ENCODE assay signal across 8 cellular contexts in genomic region chr15:20244792-20245191, GRCh38.
DNase-seq lines count a peak whose midpoint lies in the region; ATAC-seq and TF ChIP-seq lines count a peak whose summit lies in the region.
"Not testable (repeated sequence)": the region's sequence is repeated elsewhere in the genome, so short reads cannot be mapped to it uniquely, and the experiment has no call there.

No MANE protein-coding gene starts in this region.

- H3K27ac Mint-ChIP-seq in neural progenitor cell; stimulated activated effector memory CD8-positive, alpha-beta T cell treated with anti-CD3 and anti-CD28 coated beads, Interleukin-12 subunit alpha, Interleukin-12 subunit beta, amount 100 ng/mL, for 72 hours: not testable (repeated sequence)

- H3K79me2 ChIP-seq in neural progenitor cell (ENCODE audit: low read depth), result not testable (repeated sequence)

- H3K9me3 ChIP-seq in RWPE2 (ENCODE audit: severe bottlenecking); upper lobe of right lung: not testable (repeated sequence)
- H3K9me3 ChIP-seq in neural progenitor cell (ENCODE audit: low read depth), result peaks cover 65% of the 10 kb centered on the region

- H2AFZ ChIP-seq in neural progenitor cell (replicated peaks), result not testable (repeated sequence)

- H3K4me3 Mint-ChIP-seq in neural progenitor cell, result peak overlapping the region; percentile 27
- H3K4me3 Mint-ChIP-seq in stimulated activated effector memory CD8-positive, alpha-beta T cell treated with anti-CD3 and anti-CD28 coated beads, Interleukin-12 subunit alpha, Interleukin-12 subunit beta, amount 100 ng/mL, for 72 hours, result not testable (repeated sequence)

- peaks cover 16% of the 10 kb centered on the region for H3K27me3 Mint-ChIP-seq in neural progenitor cell (ENCODE audit: insufficient read depth, low read depth)

- intact Hi-C loops in Right ventricle myocardium superior (cut with DNase I); upper lobe of right lung (cut with DNase I): not testable (repeated sequence)

- H3K27ac ChIP-seq in RWPE2 (ENCODE audit: poor library complexity, severe bottlenecking); neural progenitor cell; upper lobe of right lung: not testable (repeated sequence)

- not testable (repeated sequence) for H3K36me3 ChIP-seq in RWPE2 (ENCODE audit: low read depth); neural progenitor cell; upper lobe of right lung

- in situ Hi-C loops in GM13976 (cut with MboI; ENCODE audit: low sequenced_read_pairs, unreplicated experiment), result not testable (repeated sequence)

- not testable (repeated sequence) for H3K36me3 Mint-ChIP-seq in neural progenitor cell; stimulated activated effector memory CD8-positive, alpha-beta T cell treated with anti-CD3 and anti-CD28 coated beads, Interleukin-12 subunit alpha, Interleukin-12 subunit beta, amount 100 ng/mL, for 72 hours

- not testable (repeated sequence) for TF ChIP-seq CTCF in GM13976 (IDR thresholded peaks at IDR 0.05; ENCODE audit: borderline replicate concordance, control extremely low read depth, extremely low read depth, insufficient read depth, missing control alignments); RWPE2 (IDR thresholded peaks at IDR 0.05; ENCODE audit: poor library complexity, severe bottlenecking); neural progenitor cell (IDR thresholded peaks at IDR 0.05); upper lobe of right lung (IDR thresholded peaks at IDR 0.05)

- DNase-seq in D341Med (ENCODE audit: low spot score), result peak; percentile 25
- DNase-seq in GM13976 (ENCODE audit: low spot score), result peak; percentile 30
- DNase-seq in RWPE2 (ENCODE audit: low spot score), result peak; percentile 75
- not testable (repeated sequence) for DNase-seq in Right ventricle myocardium superior; left lobe of liver (ENCODE audit: low spot score); neural progenitor cell (ENCODE audit: low spot score); stimulated activated effector memory CD8-positive, alpha-beta T cell treated with anti-CD3 and anti-CD28 coated beads, Interleukin-12 subunit alpha, Interleukin-12 subunit beta, amount 100 ng/mL, for 72 hours (ENCODE audit: low spot score in 2 of 2)
- DNase-seq in upper lobe of right lung, result peak; percentile 74

- H3K4me3 ChIP-seq in RWPE2 (ENCODE audit: severe bottlenecking); neural progenitor cell; upper lobe of right lung: not testable (repeated sequence)

- peaks cover 28% of the 10 kb centered on the region for H3K9me3 Mint-ChIP-seq in neural progenitor cell
- not testable (repeated sequence) for H3K9me3 Mint-ChIP-seq in stimulated activated effector memory CD8-positive, alpha-beta T cell treated with anti-CD3 and anti-CD28 coated beads, Interleukin-12 subunit alpha, Interleukin-12 subunit beta, amount 100 ng/mL, for 72 hours

- H3K9ac ChIP-seq in neural progenitor cell, result not testable (repeated sequence)

- H3F3A ChIP-seq in neural progenitor cell (ENCODE audit: low read depth), result not testable (repeated sequence)

- H3K4me1 ChIP-seq in RWPE2 (ENCODE audit: insufficient read depth, poor library complexity, severe bottlenecking); neural progenitor cell; upper lobe of right lung: not testable (repeated sequence)

- not testable (repeated sequence) for H3K27me3 ChIP-seq in RWPE2 (ENCODE audit: insufficient read depth, poor library complexity, severe bottlenecking); neural progenitor cell; upper lobe of right lung

- H4K20me1 ChIP-seq in neural progenitor cell (ENCODE audit: low read depth), result not testable (repeated sequence)

- not testable (repeated sequence) for H3K4me2 ChIP-seq in neural progenitor cell

- not testable (repeated sequence) for H3K4me1 Mint-ChIP-seq in neural progenitor cell; stimulated activated effector memory CD8-positive, alpha-beta T cell treated with anti-CD3 and anti-CD28 coated beads, Interleukin-12 subunit alpha, Interleukin-12 subunit beta, amount 100 ng/mL, for 72 hours

- ATAC-seq in RWPE2 (ENCODE audit: low read depth), result not testable (repeated sequence)
- peak; percentile 18 for ATAC-seq in Right ventricle myocardium superior (ENCODE audit: poor library complexity)
- ATAC-seq in left lobe of liver, result peak; percentile 22
- ATAC-seq in stimulated activated effector memory CD8-positive, alpha-beta T cell treated with anti-CD3 and anti-CD28 coated beads, Interleukin-12 subunit alpha, Interleukin-12 subunit beta, amount 100 ng/mL, for 72 hours, result peak; percentile 3
- peak; percentile 10 for ATAC-seq in upper lobe of right lung
